ENCODE assay signal across 1 cellular context in genomic region chr17:43528319-43528987, GRCh38.
A peak's percentile ranks its signal among the peaks of the same experiment; 100 is the strongest.
TF ChIP-seq lines count a peak whose summit lies in the region.

No MANE protein-coding gene starts in this region.

TF ChIP-seq in HepG2, 621 proteins besides CTCF, POLR2A, EP300 and RAD21 (continued from another document):
- TF ChIP-seq THAP9 (CRISPR knock-in tag; IDR thresholded peaks at IDR 0.05; ENCODE audit: borderline replicate concordance) (no peak), ZEB1 (IDR thresholded peaks at IDR 0.05; ENCODE audit: insufficient replicate concordance, low read depth) (no peak), HDAC2 (CRISPR knock-in tag; IDR thresholded peaks at IDR 0.05) (peak; percentile 80)
